ENCODE assay signal across 8 cellular contexts in the genomic region with DNA sequence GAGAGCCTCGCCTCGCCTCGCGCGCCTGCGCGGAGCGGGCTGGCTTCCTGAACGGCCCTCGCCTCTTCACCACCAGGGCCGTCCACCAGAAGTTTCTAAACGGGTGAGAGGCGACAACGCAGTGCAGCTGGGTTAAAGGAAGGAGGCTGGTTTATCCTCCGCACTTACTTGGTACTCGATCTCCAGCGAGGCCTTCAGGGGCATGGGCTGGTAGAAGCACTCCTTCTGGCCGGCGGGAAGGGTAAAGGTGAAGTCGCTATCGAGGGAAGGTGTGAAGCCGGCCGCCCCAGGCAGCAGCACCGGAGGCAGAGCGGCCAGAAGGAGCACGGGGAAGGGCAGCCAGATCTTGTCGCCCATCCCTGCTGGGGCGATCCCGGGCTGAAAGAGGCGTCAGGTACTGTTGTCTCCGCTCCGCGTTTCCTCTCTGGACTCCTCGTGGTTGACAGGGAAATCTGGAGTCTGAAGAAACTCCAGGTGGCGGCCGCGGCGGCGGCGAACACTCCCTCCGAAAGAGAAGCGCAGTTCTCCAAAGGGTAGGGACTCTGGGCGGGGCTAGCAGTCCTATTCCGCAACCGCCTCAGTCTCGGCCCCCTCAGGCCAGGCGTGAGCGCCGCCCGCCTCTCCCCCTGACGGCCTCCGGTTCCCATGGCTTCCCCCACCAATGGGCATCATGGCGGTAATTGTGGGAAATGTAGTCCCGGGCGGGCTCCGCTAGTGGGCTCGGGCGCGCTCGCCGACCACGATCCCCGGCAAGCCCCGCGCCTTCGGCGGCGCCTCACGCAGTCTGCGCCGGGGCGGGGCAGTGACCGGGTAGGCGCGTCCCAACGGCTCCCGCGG. TPM values are rescaled to one million over a fixed set of nuclear protein-coding genes. Genes with fewer than 3 reads are reported as not detected.
DNase-seq lines count a peak whose midpoint lies in the region; ATAC-seq and TF ChIP-seq lines count a peak whose summit lies in the region.

A gene (minus strand): TSS at position 528 of the 837 bp plus-strand sequence. CDS start 171 bp downstream, at position 357.

- intact Hi-C loops in left ventricle myocardium superior (cut with micrococcal nuclease) (loop anchor here (10.0 kb wide), 1 partner anchor 95 kb away; no protein-coding TSS in a partner anchor), prostate gland (cut with DNase I) (loop anchor here (5.0 kb wide), 1 partner anchor 103 kb away; a partner anchor contains a TSS)

- no peaks in the 10 kb centered on the region for H3K9me3 ChIP-seq in prostate gland

- peak in 3 of 4 experiments; percentile 10 to 59 (median 48) for TF ChIP-seq CTCF in prostate gland (IDR thresholded peaks at IDR 0.05)

- H3K27me3 ChIP-seq in prostate gland (replicated peaks; ENCODE audit: insufficient read depth), result no peaks in the 10 kb centered on the region

- WGBS in prostate gland, result 1% methylated on average over 57 of the region's 78 CpGs
- under 1% methylated on average over 78 of the region's 78 CpGs for WGBS in urinary bladder

- peak; percentile 89 to 95 for DNase-seq in NCI-H187 (lab: John Stamatoyannopoulos, UW)
- DNase-seq in T-helper 2 cell, result peak; percentile 88 to 99 (median 95)
- DNase-seq in left ventricle myocardium superior, result peak; percentile 98
- peak; percentile 98 for DNase-seq in prostate gland (ENCODE audit: low spot score)

- no peaks in the 10 kb centered on the region for H3K36me3 ChIP-seq in prostate gland
- no peaks in the 10 kb centered on the region for H3K36me3 ChIP-seq in urinary bladder (ENCODE audit: insufficient read depth)

- H3K4me1 ChIP-seq in prostate gland (replicated peaks) (peaks cover 7% of the 10 kb centered on the region), urinary bladder (ENCODE audit: insufficient read depth) (no peaks in the 10 kb centered on the region)

- TF ChIP-seq POLR2A in prostate gland (IDR thresholded peaks at IDR 0.05), result peak; percentile 97

- H3K27ac ChIP-seq in angular gyrus (ENCODE audit: low read depth, low read length) (peak within 1 kb of the TSS; percentile 94), prostate gland (peak within 1 kb of the TSS; percentile 98 to 100), urinary bladder (ENCODE audit: low read depth) (peak within 1 kb of the TSS; percentile 98)

- peak; percentile 58 for ATAC-seq in GM18499 (IDR thresholded peaks at IDR 0.05; ENCODE audit: insufficient read depth, unreplicated experiment)
- peak; percentile 86 for ATAC-seq in HG02943 (IDR thresholded peaks at IDR 0.05; ENCODE audit: low read depth, unreplicated experiment)
- ATAC-seq in left ventricle myocardium superior, result peak; percentile 98

- H3K4me3 ChIP-seq in prostate gland (peak within 1 kb of the TSS; percentile 89 to 97), urinary bladder (ENCODE audit: low read depth, low read length) (peak within 1 kb of the TSS; percentile 55)

RNA-seq across cellular contexts. Expression of the gene that starts here (rescaled TPM):
- total RNA-seq in left ventricle myocardium superior (54.8 TPM), prostate gland (10 to 100 TPM; 59.0 to 59.8 TPM), urinary bladder (72.3 TPM)
- polyA plus RNA-seq in urinary bladder, result 31.5 TPM

Comparison
In these comparisons a context has a peak if more than half of its experiments do, and no peak if none do; other contexts are left out.
1. Peak in every context shown above with its lines: DNase-seq, ATAC-seq, H3K4me3 ChIP-seq and H3K27ac ChIP-seq.